ENCODE assay signal across 16 cellular contexts in the genomic region with DNA sequence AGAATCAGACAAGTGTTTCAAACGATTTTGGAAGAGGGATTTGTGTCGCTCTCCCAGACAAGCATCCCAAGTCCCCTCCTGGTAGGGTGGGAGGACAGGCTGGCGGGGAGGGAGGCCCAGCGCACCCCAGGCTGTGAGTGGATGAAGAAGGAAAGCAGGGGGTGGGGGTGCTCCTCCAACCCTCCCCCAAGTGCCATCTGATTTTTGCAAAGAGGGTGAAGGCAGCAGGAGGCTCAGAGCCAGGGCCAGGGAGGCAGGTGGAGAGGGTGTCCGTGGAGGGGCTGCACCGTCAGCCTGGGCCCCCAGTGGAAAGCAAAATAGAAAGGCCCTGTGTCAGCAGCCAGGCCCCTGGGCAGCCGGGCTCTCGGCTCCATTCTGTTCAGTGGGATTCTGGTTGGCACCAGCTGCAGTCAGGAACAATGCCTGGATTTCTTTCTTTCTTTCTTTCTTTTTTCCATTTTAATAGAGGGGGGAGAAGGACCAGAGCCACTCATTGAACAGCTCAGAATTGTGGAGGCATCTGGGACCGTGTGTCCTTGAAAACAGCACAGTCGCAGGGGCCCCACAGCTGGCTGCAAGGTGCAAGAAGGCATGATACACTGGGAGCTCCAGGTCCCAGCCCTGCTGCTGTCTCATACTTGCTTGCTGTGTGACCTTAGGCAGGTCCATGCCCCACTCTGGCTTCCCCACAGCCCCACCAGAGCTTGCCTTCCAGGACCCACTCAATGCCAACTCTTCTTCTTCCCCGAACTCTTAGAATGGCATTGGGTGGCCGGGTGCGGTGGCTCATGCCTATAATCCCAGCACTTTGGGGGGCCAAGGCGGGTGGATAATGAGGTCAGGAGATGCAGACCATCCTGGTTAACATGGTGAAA. TPM values are rescaled to one million over a fixed set of nuclear protein-coding genes. Genes with fewer than 3 reads are reported as not detected.
DNase-seq lines count a peak whose midpoint lies in the region; ATAC-seq and TF ChIP-seq lines count a peak whose summit lies in the region.
"Had no signal": no experiment of that assay in that cellular context is flagged by ENCODE, and none has a peak within 500 bp of the region (broad histone marks: within the 10 kb centered on the region; RNA-seq: fewer than 3 reads in every experiment).

No MANE protein-coding gene starts in this region.

- TF ChIP-seq CTCF in RWPE2 (IDR thresholded peaks at IDR 0.05; ENCODE audit: poor library complexity, severe bottlenecking) (no peak), mucosa of descending colon (IDR thresholded peaks at IDR 0.05) (no peak), H9 (conservative IDR thresholded peaks at IDR 0.05) (no peak)

- H3K4me1 ChIP-seq in RWPE2 (ENCODE audit: insufficient read depth, poor library complexity, severe bottlenecking): no peaks in the 10 kb centered on the region
- peaks cover 55% of the 10 kb centered on the region for H3K4me1 ChIP-seq in mucosa of descending colon (ENCODE audit: low read depth)
- H3K4me1 ChIP-seq in H9 (ENCODE audit: insufficient read depth, low read length): peaks cover 11% of the 10 kb centered on the region; the same call in 1 of the 2 replicates

- H2BK5ac ChIP-seq in H9 (ENCODE audit: insufficient read length, low read length): no peak overlapping the region

- no peak overlapping the region for H3K9ac ChIP-seq in H9 (ENCODE audit: extremely low read depth, insufficient read length, low read length)

- H3K79me1 ChIP-seq in H9 (ENCODE audit: insufficient read depth, low read depth, low read length, poor library complexity, severe bottlenecking): no peaks in the 10 kb centered on the region

- H3K36me3 ChIP-seq in RWPE2 (ENCODE audit: low read depth) (no peaks in the 10 kb centered on the region), mucosa of descending colon (ENCODE audit: low read depth) (no peaks in the 10 kb centered on the region)

- H3K4ac ChIP-seq in H9 (ENCODE audit: low read depth, low read length): no peak overlapping the region

- no peak overlapping the region for H3K27ac ChIP-seq in RWPE2 (ENCODE audit: poor library complexity, severe bottlenecking)
- peak overlapping the region; percentile 87 for H3K27ac ChIP-seq in substantia nigra (ENCODE audit: low read depth, low read length, poor library complexity, severe bottlenecking)
- H3K27ac ChIP-seq in H9 (ENCODE audit: insufficient read length, low read depth, low read length): no peak overlapping the region

- intact Hi-C loops in mucosa of descending colon (cut with DNase I, micrococcal nuclease): loop anchor here (10.0 kb wide), 1 partner anchor 87 kb away; no protein-coding TSS in a partner anchor

- no peak overlapping the region for H4K8ac ChIP-seq in H9 (replicated peaks; ENCODE audit: insufficient read length, low read depth, low read length)

- H3K14ac ChIP-seq in H9 (ENCODE audit: insufficient read depth, low read length): no peak overlapping the region; the same call in 1 of the 2 replicates

- no peaks in the 10 kb centered on the region for H3K79me2 ChIP-seq in H9 (ENCODE audit: insufficient read depth, low read length)

- peaks cover 61% of the 10 kb centered on the region for H3K27me3 Mint-ChIP-seq in H9 (ENCODE audit: low read depth)

- peak; percentile 49 for DNase-seq in RWPE2 (ENCODE audit: low spot score)
- peak; percentile 74 for DNase-seq in globus pallidus (ENCODE audit: low spot score)
- peak; percentile 7 to 39 (median 25) for DNase-seq in mucosa of descending colon
- DNase-seq in substantia nigra (lab: John Stamatoyannopoulos, UW): peak in 26 of 49 donors; percentile 27 to 73 (median 44)
- no peak for DNase-seq in H9
- DNase-seq: activated CD8-positive, alpha-beta memory T cell treated with anti-CD3 and anti-CD28 coated beads, Interleukin-2, amount 10 ng/mL, durations not matched to agents 7 days and 5 days; DMS 273 treated with DMSO at 0.1 percent for 48 hours; foreskin fibroblast; GDM1; IMR-90; naive thymus-derived CD4-positive, alpha-beta T cell; NCI-H187 treated with DMSO at 0.1 percent for 48 hours had no signal

- H3K27me3 ChIP-seq in RWPE2 (ENCODE audit: insufficient read depth, poor library complexity, severe bottlenecking) (no peaks in the 10 kb centered on the region), H9 (ENCODE audit: insufficient read depth, low read length) (no peaks in the 10 kb centered on the region; the same call in 1 of the 2 replicates)

- H3K18ac ChIP-seq in H9 (ENCODE audit: insufficient read length, low read depth, low read length): no peak overlapping the region

- ATAC-seq in RWPE2 (ENCODE audit: low read depth): no peak
- no peak for ATAC-seq in mucosa of descending colon
- ATAC-seq in HG03520 (IDR thresholded peaks at IDR 0.05; ENCODE audit: unreplicated experiment): no peak
- no peak for ATAC-seq in GM19395 (IDR thresholded peaks at IDR 0.05; ENCODE audit: unreplicated experiment)
- ATAC-seq: activated CD4-positive, CD25-positive, alpha-beta regulatory T cell treated with anti-CD3 and anti-CD28 coated beads, Interleukin-2, amount 50 U/mL, for 24 hours; activated CD8-positive, alpha-beta memory T cell treated with anti-CD3 and anti-CD28 coated beads, Interleukin-2, amount 10 ng/mL, durations not matched to agents 7 days and 5 days; GM12878; naive thymus-derived CD4-positive, alpha-beta T cell had no signal

- no peak overlapping the region for H3K4me3 ChIP-seq in RWPE2 (ENCODE audit: severe bottlenecking)
- H3K4me3 ChIP-seq in mucosa of descending colon: no peak overlapping the region
- H3K4me3 ChIP-seq: GM12878 had no signal

- no peak overlapping the region for H4K5ac ChIP-seq in H9 (ENCODE audit: insufficient read length, low read depth, low read length)

- H2AK5ac ChIP-seq in H9 (ENCODE audit: insufficient read length, low read length): no peak overlapping the region

- no peak overlapping the region for H3K56ac ChIP-seq in H9 (ENCODE audit: insufficient read length, low read depth, low read length)

- no peak overlapping the region for H2BK120ac ChIP-seq in H9 (ENCODE audit: low read depth, low read length, poor library complexity, severe bottlenecking)

- H2BK12ac ChIP-seq in H9 (ENCODE audit: insufficient read length, low read depth, low read length): no peak overlapping the region

- H3K4me3 Mint-ChIP-seq in H9: no peak overlapping the region
- H3K4me3 Mint-ChIP-seq: activated CD8-positive, alpha-beta memory T cell treated with anti-CD3 and anti-CD28 coated beads, Interleukin-2, amount 10 ng/mL, durations not matched to agents 7 days and 5 days had no signal

- H3K9me3 ChIP-seq in RWPE2 (ENCODE audit: severe bottlenecking): no peaks in the 10 kb centered on the region
- no peaks in the 10 kb centered on the region for H3K9me3 ChIP-seq in mucosa of descending colon
- no peaks in the 10 kb centered on the region for H3K9me3 ChIP-seq in H9 (ENCODE audit: control insufficient read depth, low read depth, low read length)

- no peaks in the 10 kb centered on the region for H4K20me1 ChIP-seq in H9 (ENCODE audit: control insufficient read depth, insufficient read depth, insufficient read length)

- H2BK20ac ChIP-seq in H9 (ENCODE audit: low read depth, low read length, poor library complexity, severe bottlenecking): no peak overlapping the region

- no CpG with 5 or more reads among the region's 14 CpGs for WGBS in H9 (ENCODE audit: extremely low coverage, insufficient read length, low lambda C conversion rate)

- H2AFZ ChIP-seq in H9 (ENCODE audit: low read length): no peak overlapping the region

- no peak overlapping the region for H4K91ac ChIP-seq in H9 (ENCODE audit: insufficient read length, low read depth, low read length)

- H3K4me1 Mint-ChIP-seq in H9: peaks cover 21 to 34% of the 10 kb centered on the region in 2 experiments

- H3K4me2 ChIP-seq in H9 (ENCODE audit: insufficient read depth, insufficient read length, low read length): no peak overlapping the region

- H3K36me3 Mint-ChIP-seq in H9 (ENCODE audit: insufficient read depth in 1 of 3, low read depth in 3 of 3): no peaks in the 10 kb centered on the region
- H3K36me3 Mint-ChIP-seq: activated CD8-positive, alpha-beta memory T cell treated with anti-CD3 and anti-CD28 coated beads, Interleukin-2, amount 10 ng/mL, durations not matched to agents 7 days and 5 days had no signal

- H3K23me2 ChIP-seq in H9 (ENCODE audit: insufficient read length, low read depth, low read length, poor library complexity, severe bottlenecking): peaks cover under 1% of the 10 kb centered on the region

- no peak overlapping the region for H2BK15ac ChIP-seq in H9 (ENCODE audit: low read depth, low read length)

- no peaks in the 10 kb centered on the region; a peak in 2 of 5 replicates for H3K9me3 Mint-ChIP-seq in H9
- H3K9me3 Mint-ChIP-seq: naive thymus-derived CD4-positive, alpha-beta T cell had no signal

- H3K27ac Mint-ChIP-seq in H9: no peak overlapping the region
- H3K27ac Mint-ChIP-seq: activated CD8-positive, alpha-beta memory T cell treated with anti-CD3 and anti-CD28 coated beads, Interleukin-2, amount 10 ng/mL, durations not matched to agents 7 days and 5 days had no signal

- no peak overlapping the region for H3T11ph ChIP-seq in H9 (ENCODE audit: low read length)

- H3K23ac ChIP-seq in H9 (ENCODE audit: insufficient read length, low read depth, low read length): no peak overlapping the region

RNA-seq across cellular contexts. Expression of a gene that starts 7.1 kb away (rescaled TPM):
- 100 to 1,000 TPM in 1 of 3 donors, 10 to 100 TPM in 2; 61.4 to 103 (median 89.1) TPM for total RNA-seq in mucosa of descending colon
- total RNA-seq in H9 (2021): 31.8 and 36.9 TPM in 2 replicates
